In genomic region chr20:22430154-22430745, GRCh38 we compare ENCODE assay signal across 1 cellular context.
A peak's percentile ranks its signal among the peaks of the same experiment; 100 is the strongest.
TF ChIP-seq lines count a peak whose summit lies in the region.

No MANE protein-coding gene starts in this region.

TF ChIP-seq in HepG2, 621 proteins besides CTCF, POLR2A, EP300 and RAD21 (continued from another document and continues in another):
- no peak for TF ChIP-seq ZNF780A (CRISPR knock-in tag; IDR thresholded peaks at IDR 0.05)
- no peak for TF ChIP-seq ATRX (CRISPR knock-in tag; IDR thresholded peaks at IDR 0.05; ENCODE audit: borderline replicate concordance)
- no peak for TF ChIP-seq ZNF232 (CRISPR knock-in tag; IDR thresholded peaks at IDR 0.05; ENCODE audit: borderline replicate concordance)
- TF ChIP-seq ZC3H4 (CRISPR knock-in tag; IDR thresholded peaks at IDR 0.05; ENCODE audit: borderline replicate concordance): no peak; the same call in none of the 2 replicates
- no peak for TF ChIP-seq EED (CRISPR knock-in tag; IDR thresholded peaks at IDR 0.05)
- no peak; the same call in 1 of the 2 replicates for TF ChIP-seq DNMT3B (CRISPR knock-in tag; conservative IDR thresholded peaks at IDR 0.05)
- TF ChIP-seq ZNF7 (CRISPR knock-in tag; IDR thresholded peaks at IDR 0.05): no peak
- TF ChIP-seq ZFYVE20 (CRISPR knock-in tag; IDR thresholded peaks at IDR 0.05; ENCODE audit: borderline replicate concordance, low read depth): no peak
- no peak for TF ChIP-seq NFRKB (IDR thresholded peaks at IDR 0.05)
- no peak for TF ChIP-seq NR2F2 (IDR thresholded peaks at IDR 0.05; ENCODE audit: borderline replicate concordance, low read depth)
- 0 out of 2 replicates have a peak, but pooled peaks have one; percentile 25 for TF ChIP-seq STAT5B (CRISPR knock-in tag; IDR thresholded peaks at IDR 0.05)
- no peak for TF ChIP-seq PRDM4 (CRISPR knock-in tag; IDR thresholded peaks at IDR 0.05; ENCODE audit: borderline replicate concordance)
- no peak for TF ChIP-seq GATA4 (IDR thresholded peaks at IDR 0.05; ENCODE audit: borderline replicate concordance, low read depth)
- no peak for TF ChIP-seq BATF2 (CRISPR knock-in tag; IDR thresholded peaks at IDR 0.05)
- TF ChIP-seq PBX2 (CRISPR knock-in tag; IDR thresholded peaks at IDR 0.05): peak; percentile 78
- no peak for TF ChIP-seq KAT7 (CRISPR knock-in tag; IDR thresholded peaks at IDR 0.05; ENCODE audit: borderline replicate concordance)
- TF ChIP-seq ZNF503 (CRISPR knock-in tag; IDR thresholded peaks at IDR 0.05): no peak
- TF ChIP-seq SAFB2 (CRISPR knock-in tag; IDR thresholded peaks at IDR 0.05; ENCODE audit: borderline replicate concordance, low read depth): no peak
- no peak for TF ChIP-seq ZNF30 (CRISPR knock-in tag; IDR thresholded peaks at IDR 0.05)
- no peak for TF ChIP-seq KDM6A (CRISPR knock-in tag; IDR thresholded peaks at IDR 0.05; ENCODE audit: low read depth)
- TF ChIP-seq ZNF576 (CRISPR knock-in tag; IDR thresholded peaks at IDR 0.05): no peak
- 0 out of 2 replicates have a peak, but pooled peaks have one; percentile 13 for TF ChIP-seq ZNF639 (CRISPR knock-in tag; conservative IDR thresholded peaks at IDR 0.05)
- TF ChIP-seq PLRG1 (conservative IDR thresholded peaks at IDR 0.05): no peak
- TF ChIP-seq GRHL1 (CRISPR knock-in tag; conservative IDR thresholded peaks at IDR 0.05): no peak
- TF ChIP-seq DBP (CRISPR knock-in tag; IDR thresholded peaks at IDR 0.05; ENCODE audit: not compliant biosample characterization): no peak
- TF ChIP-seq FUBP1 (CRISPR knock-in tag; IDR thresholded peaks at IDR 0.05; ENCODE audit: borderline replicate concordance): no peak
- TF ChIP-seq PHB2 (IDR thresholded peaks at IDR 0.05; ENCODE audit: partially characterized antibody): no peak
- TF ChIP-seq PREB (CRISPR knock-in tag; IDR thresholded peaks at IDR 0.05): no peak
- peak; percentile 46; the same call in 1 of the 2 replicates for TF ChIP-seq BCL6 (CRISPR knock-in tag; IDR thresholded peaks at IDR 0.05)
- no peak for TF ChIP-seq ATAD3A (CRISPR knock-in tag; IDR thresholded peaks at IDR 0.05)
- TF ChIP-seq PHF20 (CRISPR knock-in tag; IDR thresholded peaks at IDR 0.05): no peak
- no peak for TF ChIP-seq ZKSCAN1 (IDR thresholded peaks at IDR 0.05; ENCODE audit: low read length)
- no peak for TF ChIP-seq MTA3 (CRISPR knock-in tag; IDR thresholded peaks at IDR 0.05)
- TF ChIP-seq KDM1A (CRISPR knock-in tag; IDR thresholded peaks at IDR 0.05): peak; percentile 35; the same call in 1 of the 2 replicates
- TF ChIP-seq NBN (conservative IDR thresholded peaks at IDR 0.05): no peak
- TF ChIP-seq ZNF235 (CRISPR knock-in tag; IDR thresholded peaks at IDR 0.05; ENCODE audit: borderline replicate concordance): no peak
- TF ChIP-seq ZNF672 (CRISPR knock-in tag; IDR thresholded peaks at IDR 0.05): no peak
- no peak; the same call in 1 of the 2 replicates for TF ChIP-seq ZNF646 (CRISPR knock-in tag; IDR thresholded peaks at IDR 0.05)
- TF ChIP-seq U2AF2 (IDR thresholded peaks at IDR 0.05; ENCODE audit: low read depth, low read length): no peak
- no peak for TF ChIP-seq HNRNPK (IDR thresholded peaks at IDR 0.05; ENCODE audit: low read depth, low read length, poor library complexity, severe bottlenecking)
- no peak for TF ChIP-seq ZNF382 (CRISPR knock-in tag; IDR thresholded peaks at IDR 0.05; ENCODE audit: borderline replicate concordance)
- TF ChIP-seq PAF1 (CRISPR knock-in tag; IDR thresholded peaks at IDR 0.05): no peak
